ENCODE assay signal across 17 cellular contexts in the genomic region with DNA sequence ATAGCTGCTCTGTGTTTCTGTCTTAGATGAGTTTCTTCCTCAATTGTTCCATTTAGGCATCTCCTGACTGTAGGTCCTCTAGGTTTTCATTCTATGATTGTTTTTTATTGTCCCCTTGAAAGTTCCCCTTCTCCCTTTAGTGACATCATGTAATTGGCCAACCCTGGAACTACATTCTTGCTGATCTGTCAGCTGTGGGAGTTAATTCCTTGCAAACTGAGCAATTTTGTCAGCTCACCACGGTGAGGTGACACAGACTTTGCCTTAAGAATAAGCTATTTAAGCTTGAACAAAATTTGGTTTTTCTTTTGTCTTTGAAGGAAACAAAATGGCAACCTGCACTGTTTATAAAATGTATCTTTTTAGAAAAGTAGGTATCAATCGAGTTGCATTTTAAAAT.
"Had no signal": no experiment of that assay in that cellular context is flagged by ENCODE, and none has a peak within 500 bp of the region (broad histone marks: within the 10 kb centered on the region; RNA-seq: fewer than 3 reads in every experiment).

No MANE protein-coding gene starts in this region.

- DNase-seq: activated CD4-positive, alpha-beta T cell treated with anti-CD3 and anti-CD28 coated beads, Interleukin-2, amount 10 ng/mL, durations not matched to agents 7 days and 5 days; activated CD4-positive, CD25-positive, alpha-beta regulatory T cell treated with anti-CD3 and anti-CD28 coated beads, Interleukin-2, amount 50 U/mL, for 72 hours; activated CD8-positive, alpha-beta T cell treated with anti-CD3 and anti-CD28 coated beads, Interleukin-2, amount 10 ng/mL, durations not matched to agents 7 days and 5 days; activated gamma-delta T cell; anterior cingulate cortex; effector CD4-positive, alpha-beta T cell; erythroblast; foreskin melanocyte; kidney; left ventricle myocardium inferior; stimulated activated CD4-positive, alpha-beta T cell treated with anti-CD3 and anti-CD28 coated beads, Interleukin-4, amount 100 ng/mL, for 24 hours; stimulated activated naive CD4-positive, alpha-beta T cell treated with Interleukin-2 at 50 U/mL for 16 hours; upper lobe of left lung; WERI-Rb-1 had no signal

- H3K4me1 ChIP-seq: left ventricle myocardium inferior, prostate gland had no signal

- H3K4me3 ChIP-seq: left ventricle myocardium inferior, prostate gland, thoracic aorta, upper lobe of left lung had no signal

- H3K36me3 ChIP-seq: left ventricle myocardium inferior, prostate gland, thoracic aorta, upper lobe of left lung, WERI-Rb-1 had no signal

- ATAC-seq: activated CD8-positive, alpha-beta T cell treated with anti-CD3 and anti-CD28 coated beads, Interleukin-2, amount 10 ng/mL, durations not matched to agents 7 days and 5 days; natural killer cell treated with Interleukin-12 subunit alpha and Interleukin-12 subunit beta and Interleukin-15 and Interleukin-18, amount 100 ng/mL, for 72 hours had no signal

- H3K27me3 ChIP-seq: upper lobe of left lung had no signal

- H3K27ac ChIP-seq: left ventricle myocardium inferior, prostate gland, thoracic aorta, upper lobe of left lung, WERI-Rb-1 had no signal
